ENCODE assay signal across 9 cellular contexts in the genomic region with DNA sequence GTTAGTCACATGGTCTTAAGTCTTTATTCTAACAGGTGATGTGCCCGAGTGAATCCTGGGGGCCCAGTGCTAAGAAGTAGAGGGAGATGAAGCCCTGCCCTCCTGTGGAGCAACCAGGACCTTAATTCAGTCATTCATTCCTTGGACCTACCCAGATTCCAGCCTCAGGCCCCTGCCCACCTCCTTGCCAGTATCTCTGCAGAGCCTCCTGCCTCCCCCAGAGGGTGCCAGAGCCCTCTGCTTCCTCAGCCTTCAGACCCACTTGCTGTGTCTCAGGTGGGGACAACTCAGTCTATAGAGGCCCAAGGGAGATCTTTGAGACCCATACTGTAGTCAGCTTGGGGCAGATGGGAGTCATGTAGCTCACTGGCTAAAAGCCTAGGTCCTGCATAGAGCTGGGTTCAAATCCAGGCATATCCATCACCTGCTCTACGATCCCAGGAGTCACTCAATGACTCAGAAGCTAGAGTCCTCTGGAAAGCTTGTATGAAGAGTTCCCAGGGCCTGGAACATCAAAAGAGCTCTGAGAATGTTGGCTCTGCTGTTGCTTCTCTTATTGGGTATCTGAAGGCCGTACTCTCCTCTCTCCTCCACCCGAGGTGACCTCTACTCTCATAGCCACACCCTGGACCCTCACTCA. TPM values are rescaled to one million over a fixed set of nuclear protein-coding genes. Genes with fewer than 3 reads are reported as not detected.
DNase-seq lines count a peak whose midpoint lies in the region; ATAC-seq, FAIRE-seq and TF ChIP-seq lines count a peak whose summit lies in the region.
"Had no signal": no experiment of that assay in that cellular context is flagged by ENCODE, and none has a peak within 500 bp of the region (broad histone marks: within the 10 kb centered on the region; RNA-seq: fewer than 3 reads in every experiment).

No MANE protein-coding gene starts in this region.

- H3K27me3 ChIP-seq in CD4-positive, alpha-beta T cell (ENCODE audit: control insufficient read depth, insufficient read depth, low read length) = peaks cover 5% of the 10 kb centered on the region
- peaks cover 10% of the 10 kb centered on the region for H3K27me3 ChIP-seq in astrocyte (ENCODE audit: insufficient read depth, low read length)

- H3K27ac Mint-ChIP-seq in CD4-positive, alpha-beta T cell = no peak overlapping the region
- H3K27ac Mint-ChIP-seq in astrocyte (ENCODE audit: unreplicated experiment) = no peak overlapping the region
- H3K27ac Mint-ChIP-seq in stimulated activated effector memory CD8-positive, alpha-beta T cell treated with anti-CD3 and anti-CD28 coated beads, Interleukin-12 subunit alpha, Interleukin-12 subunit beta, amount 100 ng/mL, for 72 hours = no peak overlapping the region

- POLR2A ChIA-PET in CD4-positive, alpha-beta T cell (lab: Charles Lee) = no interaction called here

- no peaks in the 10 kb centered on the region for H3K9me3 Mint-ChIP-seq in CD4-positive, alpha-beta T cell
- no peaks in the 10 kb centered on the region for H3K9me3 Mint-ChIP-seq in astrocyte (ENCODE audit: unreplicated experiment)
- H3K9me3 Mint-ChIP-seq in stimulated activated effector memory CD8-positive, alpha-beta T cell treated with anti-CD3 and anti-CD28 coated beads, Interleukin-12 subunit alpha, Interleukin-12 subunit beta, amount 100 ng/mL, for 72 hours = no peaks in the 10 kb centered on the region

- H4K20me1 ChIP-seq in astrocyte (ENCODE audit: insufficient read depth, low read length) = no peaks in the 10 kb centered on the region

- H3K36me3 Mint-ChIP-seq in CD4-positive, alpha-beta T cell (ENCODE audit: low read depth) = no peaks in the 10 kb centered on the region
- H3K36me3 Mint-ChIP-seq in astrocyte (ENCODE audit: low read depth, unreplicated experiment) = no peaks in the 10 kb centered on the region
- no peaks in the 10 kb centered on the region for H3K36me3 Mint-ChIP-seq in stimulated activated effector memory CD8-positive, alpha-beta T cell treated with anti-CD3 and anti-CD28 coated beads, Interleukin-12 subunit alpha, Interleukin-12 subunit beta, amount 100 ng/mL, for 72 hours

- H3K4me1 ChIP-seq in astrocyte (ENCODE audit: insufficient read depth, low read length) = no peaks in the 10 kb centered on the region
- H3K4me1 ChIP-seq: SJSA1 had no signal

- intact Hi-C loops in CD4-positive, alpha-beta T cell (cut with DNase I, micrococcal nuclease) = no loop called here

- no peak overlapping the region for H3K9ac ChIP-seq in astrocyte (ENCODE audit: low read length)

- no peak overlapping the region for H3K4me3 ChIP-seq in astrocyte (ENCODE audit: insufficient read depth, low read depth, low read length)
- H3K4me3 ChIP-seq: SJSA1 had no signal

- TF ChIP-seq CTCF in CD4-positive, alpha-beta T cell (IDR thresholded peaks at IDR 0.05) = peak; percentile 36
- TF ChIP-seq CTCF in GM20000 (IDR thresholded peaks at IDR 0.05; ENCODE audit: extremely low read depth, missing control alignments) (peak; percentile 71), astrocyte (IDR thresholded peaks at IDR 0.05; ENCODE audit: insufficient read depth, low read depth, low read length) (peak; percentile 47)

- H3K4me3 Mint-ChIP-seq in CD4-positive, alpha-beta T cell = no peak overlapping the region
- H3K4me3 Mint-ChIP-seq in astrocyte (ENCODE audit: unreplicated experiment) = no peak overlapping the region
- H3K4me3 Mint-ChIP-seq in stimulated activated effector memory CD8-positive, alpha-beta T cell treated with anti-CD3 and anti-CD28 coated beads, Interleukin-12 subunit alpha, Interleukin-12 subunit beta, amount 100 ng/mL, for 72 hours = no peak overlapping the region

- no peak overlapping the region for H3K27ac ChIP-seq in CD4-positive, alpha-beta T cell (ENCODE audit: low read depth, low read length)
- H3K27ac ChIP-seq in astrocyte (ENCODE audit: low read depth, low read length) = no peak overlapping the region
- H3K27ac ChIP-seq: SJSA1 had no signal

- H3K36me3 ChIP-seq in astrocyte (ENCODE audit: insufficient read depth, low read length) = no peaks in the 10 kb centered on the region
- H3K36me3 ChIP-seq: SJSA1 had no signal

- H3K4me2 ChIP-seq in astrocyte (ENCODE audit: low read length) = no peak overlapping the region

- no peaks in the 10 kb centered on the region for H3K4me1 Mint-ChIP-seq in CD4-positive, alpha-beta T cell (ENCODE audit: low read depth)
- no peaks in the 10 kb centered on the region for H3K4me1 Mint-ChIP-seq in astrocyte (ENCODE audit: low read depth, unreplicated experiment)
- H3K4me1 Mint-ChIP-seq in stimulated activated effector memory CD8-positive, alpha-beta T cell treated with anti-CD3 and anti-CD28 coated beads, Interleukin-12 subunit alpha, Interleukin-12 subunit beta, amount 100 ng/mL, for 72 hours = peaks cover 8% of the 10 kb centered on the region

- peaks cover 42% of the 10 kb centered on the region for H3K27me3 Mint-ChIP-seq in CD4-positive, alpha-beta T cell
- peaks cover 20% of the 10 kb centered on the region for H3K27me3 Mint-ChIP-seq in astrocyte (ENCODE audit: low read depth, unreplicated experiment)

- H3K79me2 ChIP-seq in astrocyte (ENCODE audit: insufficient read depth, low read length) = no peaks in the 10 kb centered on the region

- no peak for DNase-seq in CD4-positive, alpha-beta T cell
- DNase-seq in GM20000 (ENCODE audit: low spot score) (peak; percentile 63), NCI-H526 treated with DMSO at 0.1 percent for 48 hours (lab: John Stamatoyannopoulos, UW) (peak; percentile 37), astrocyte (ENCODE audit: low read depth) (no peak), inferior parietal cortex (ENCODE audit: extremely low spot score) (peak; percentile 21), NCI-H1048 (lab: John Stamatoyannopoulos, UW) (no peak)
- DNase-seq in stimulated activated effector memory CD8-positive, alpha-beta T cell treated with anti-CD3 and anti-CD28 coated beads, Interleukin-12 subunit alpha, Interleukin-12 subunit beta, amount 100 ng/mL, for 72 hours (ENCODE audit: low spot score in 2 of 2) = peak in 1 of 2 donors; percentile 59

- no peak overlapping the region for H2AFZ ChIP-seq in astrocyte (ENCODE audit: low read depth, low read length)

- CTCF ChIA-PET in CD4-positive, alpha-beta T cell (lab: Charles Lee) = interaction anchor here (1.6 kb wide), 1 partner anchor 52 kb away, joined by 6 read pairs; a partner anchor contains a TSS

- FAIRE-seq in astrocyte (lab: Jason Lieb, UNC) = no peak

- ATAC-seq in CD4-positive, alpha-beta T cell (ENCODE audit: poor library complexity) = no peak
- peak; percentile 82 for ATAC-seq in stimulated activated effector memory CD8-positive, alpha-beta T cell treated with anti-CD3 and anti-CD28 coated beads, Interleukin-12 subunit alpha, Interleukin-12 subunit beta, amount 100 ng/mL, for 72 hours
- ATAC-seq in HG03139 (IDR thresholded peaks at IDR 0.05; ENCODE audit: unreplicated experiment) = no peak

- no peaks in the 10 kb centered on the region for H3K9me3 ChIP-seq in CD4-positive, alpha-beta T cell (ENCODE audit: control insufficient read depth, low read length)
- no peaks in the 10 kb centered on the region for H3K9me3 ChIP-seq in astrocyte (ENCODE audit: insufficient read depth, low read depth, low read length)
- H3K9me3 ChIP-seq: SJSA1 had no signal

RNA-seq across cellular contexts. Expression of a gene that starts 3.9 kb away (rescaled TPM):
- total RNA-seq in CD4-positive, alpha-beta T cell = under 1 TPM; 0.08 to 0.11 TPM
- not detected in 2 replicates for total RNA-seq in astrocyte
- total RNA-seq: SJSA1 had no signal

RNA-seq across cellular contexts. Expression of a gene that starts 16.2 kb away (rescaled TPM):
- total RNA-seq in CD4-positive, alpha-beta T cell = under 1 TPM in 1 of 2 experiments, not detected in 1; 0.08 TPM
- total RNA-seq in astrocyte = not detected in 2 replicates
- total RNA-seq: SJSA1 had no signal

RNA-seq across cellular contexts. Expression of a gene that starts 34.5 kb away (rescaled TPM):
- total RNA-seq in CD4-positive, alpha-beta T cell = not detected
- total RNA-seq in astrocyte = 2.3 and 3.0 TPM in 2 replicates
- total RNA-seq: SJSA1 had no signal

RNA-seq across cellular contexts. Expression of a gene that starts 51.2 kb away (rescaled TPM):
- 10 to 100 TPM; 11.2 to 11.6 TPM for total RNA-seq in CD4-positive, alpha-beta T cell
- 35.7 and 43.2 TPM in 2 replicates for total RNA-seq in astrocyte

RNA-seq across cellular contexts. Expression of a gene that starts 53.1 kb away (rescaled TPM):
- total RNA-seq in CD4-positive, alpha-beta T cell = not detected
- not detected in 2 replicates for total RNA-seq in astrocyte
- total RNA-seq: SJSA1 had no signal

Comparison
In these comparisons a context has a peak if more than half of its experiments do, and no peak if none do; other contexts are left out.
1. DNase-seq: peak in GM20000 (single experiment), NCI-H526 treated with DMSO at 0.1 percent for 48 hours (single experiment) and inferior parietal cortex (single experiment); none in CD4-positive, alpha-beta T cell (0 of 10), astrocyte (single experiment) and NCI-H1048 (single experiment).
2. Peak in every context shown above with its lines, with median percentiles within 50 percentile points of each other: CTCF ChIP-seq.